12 cellular contexts compared by ENCODE assay signal in genomic region chr10:5951167-5951711, GRCh38. TPM values are rescaled to one million over a fixed set of nuclear protein-coding genes. Genes with fewer than 3 reads are reported as not detected.
A peak's percentile ranks its signal among the peaks of the same experiment; 100 is the strongest.
DNase-seq lines count a peak whose midpoint lies in the region; ATAC-seq and TF ChIP-seq lines count a peak whose summit lies in the region.
"Had no signal": no experiment of that assay in that cellular context is flagged by ENCODE, and none has a peak within 500 bp of the region (broad histone marks: within the 10 kb centered on the region; RNA-seq: fewer than 3 reads in every experiment).

No MANE protein-coding gene starts in this region.

- H2BK12ac ChIP-seq in H9 (ENCODE audit: insufficient read length, low read depth, low read length): no peak overlapping the region

- no peak overlapping the region for H2BK5ac ChIP-seq in H9 (ENCODE audit: insufficient read length, low read length)

- TF ChIP-seq CTCF in adrenal gland (IDR thresholded peaks at IDR 0.05) (no peak), upper lobe of right lung (IDR thresholded peaks at IDR 0.05) (no peak), H9 (conservative IDR thresholded peaks at IDR 0.05) (no peak), GM13977 (IDR thresholded peaks at IDR 0.05; ENCODE audit: extremely low read depth, insufficient read depth, missing control alignments) (no peak)

- H3K36me3 ChIP-seq in adrenal gland (replicated peaks in 1 of 2) (peaks cover 0 to 9% of the 10 kb centered on the region in 2 donors), upper lobe of right lung (peaks cover 35% of the 10 kb centered on the region)

- no peak overlapping the region for H2BK15ac ChIP-seq in H9 (ENCODE audit: low read depth, low read length)

- no peak overlapping the region for H4K91ac ChIP-seq in H9 (ENCODE audit: insufficient read length, low read depth, low read length)

- H3K4me2 ChIP-seq in H9 (ENCODE audit: insufficient read depth, insufficient read length, low read length): no peak overlapping the region

- peak overlapping the region in 1 of 5 donors; percentile 18 for H3K27ac ChIP-seq in adrenal gland
- H3K27ac ChIP-seq in upper lobe of right lung: peak overlapping the region; percentile 81
- no peak overlapping the region for H3K27ac ChIP-seq in H9 (ENCODE audit: insufficient read length, low read depth, low read length)
- H3K27ac ChIP-seq: 22Rv1 had no signal

- no peak overlapping the region for H3K14ac ChIP-seq in H9 (ENCODE audit: insufficient read depth, low read length)

- no peak overlapping the region for H3T11ph ChIP-seq in H9 (ENCODE audit: low read length)

- in situ Hi-C loops in GM13977 (cut with MboI; ENCODE audit: low pct_unique_long_range_greater_than_20kb, low sequenced_read_pairs, unreplicated experiment): no loop called here

- H3K27ac Mint-ChIP-seq in H9: no peak overlapping the region
- H3K27ac Mint-ChIP-seq in activated CD4-positive, alpha-beta T cell treated with anti-CD3 and anti-CD28 coated beads, Interleukin-2, amount 10 ng/mL, durations not matched to agents 7 days and 5 days: no peak overlapping the region
- H3K27ac Mint-ChIP-seq: activated CD4-positive, alpha-beta memory T cell treated with anti-CD3 and anti-CD28 coated beads for 36 hours; activated naive CD4-positive, alpha-beta T cell treated with anti-CD3 and anti-CD28 coated beads, Interleukin-2, amount 50 U/mL, for 72 hours; immature natural killer cell had no signal

- H2AK5ac ChIP-seq in H9 (ENCODE audit: insufficient read length, low read length): no peak overlapping the region

- TF ChIP-seq POLR2A in adrenal gland (IDR thresholded peaks at IDR 0.05): no peak

- H3K9me3 ChIP-seq in adrenal gland (replicated peaks in 1 of 3) (no peaks in the 10 kb centered on the region), upper lobe of right lung (no peaks in the 10 kb centered on the region), H9 (ENCODE audit: control insufficient read depth, low read depth, low read length) (no peaks in the 10 kb centered on the region)

- H3K79me2 ChIP-seq in H9 (ENCODE audit: insufficient read depth, low read length): no peaks in the 10 kb centered on the region

- no peak overlapping the region for H4K5ac ChIP-seq in H9 (ENCODE audit: insufficient read length, low read depth, low read length)

- no peak overlapping the region for H2BK20ac ChIP-seq in H9 (ENCODE audit: low read depth, low read length, poor library complexity, severe bottlenecking)

- DNase-seq in NCI-H2029 (lab: John Stamatoyannopoulos, UW) (peak; percentile 2), NCI-H2029 treated with DMSO at 0.1 percent for 48 hours (lab: John Stamatoyannopoulos, UW) (no peak), adrenal gland (peak in 5 of 7 donors; percentile 35 to 62 (median 58)), iris pigment epithelial cell (ENCODE audit: low read depth) (peak; percentile 32), upper lobe of right lung (peak; percentile 77), H9 (no peak), GM13977 (ENCODE audit: low spot score) (no peak)
- no peak for DNase-seq in activated CD4-positive, alpha-beta T cell treated with anti-CD3 and anti-CD28 coated beads, Interleukin-2, amount 10 ng/mL, durations not matched to agents 7 days and 5 days
- DNase-seq: activated CD4-positive, alpha-beta memory T cell treated with anti-CD3 and anti-CD28 coated beads for 36 hours; immature natural killer cell had no signal

- no peaks in the 10 kb centered on the region for H3K36me3 Mint-ChIP-seq in H9 (ENCODE audit: insufficient read depth in 1 of 3, low read depth in 3 of 3)
- peaks cover 4% of the 10 kb centered on the region for H3K36me3 Mint-ChIP-seq in activated CD4-positive, alpha-beta T cell treated with anti-CD3 and anti-CD28 coated beads, Interleukin-2, amount 10 ng/mL, durations not matched to agents 7 days and 5 days (ENCODE audit: low read depth)
- H3K36me3 Mint-ChIP-seq: activated naive CD4-positive, alpha-beta T cell treated with anti-CD3 and anti-CD28 coated beads, Interleukin-2, amount 50 U/mL, for 72 hours had no signal

- POLR2A ChIA-PET in activated CD4-positive, alpha-beta T cell treated with anti-CD3 and anti-CD28 coated beads, Interleukin-2, amount 10 ng/mL, durations not matched to agents 7 days and 5 days (lab: Charles Lee): no interaction called here

- no peaks in the 10 kb centered on the region for H4K20me1 ChIP-seq in H9 (ENCODE audit: control insufficient read depth, insufficient read depth, insufficient read length)

- H3K27me3 Mint-ChIP-seq in H9 (ENCODE audit: low read depth): peaks cover 5% of the 10 kb centered on the region
- H3K27me3 Mint-ChIP-seq in activated CD4-positive, alpha-beta T cell treated with anti-CD3 and anti-CD28 coated beads, Interleukin-2, amount 10 ng/mL, durations not matched to agents 7 days and 5 days: no peaks in the 10 kb centered on the region
- H3K27me3 Mint-ChIP-seq: activated CD4-positive, alpha-beta memory T cell treated with anti-CD3 and anti-CD28 coated beads for 36 hours had no signal

- no peak overlapping the region for H3K9ac ChIP-seq in H9 (ENCODE audit: extremely low read depth, insufficient read length, low read length)

- peaks cover 14 to 19% of the 10 kb centered on the region in 2 experiments for H3K4me1 Mint-ChIP-seq in H9
- peaks cover under 1% of the 10 kb centered on the region for H3K4me1 Mint-ChIP-seq in activated CD4-positive, alpha-beta T cell treated with anti-CD3 and anti-CD28 coated beads, Interleukin-2, amount 10 ng/mL, durations not matched to agents 7 days and 5 days

- CTCF ChIA-PET in activated CD4-positive, alpha-beta T cell treated with anti-CD3 and anti-CD28 coated beads, Interleukin-2, amount 10 ng/mL, durations not matched to agents 7 days and 5 days (lab: Charles Lee): no interaction called here

- H3K18ac ChIP-seq in H9 (ENCODE audit: insufficient read length, low read depth, low read length): no peak overlapping the region

- no peak overlapping the region for H3K4me3 Mint-ChIP-seq in H9
- no peak overlapping the region for H3K4me3 Mint-ChIP-seq in activated CD4-positive, alpha-beta T cell treated with anti-CD3 and anti-CD28 coated beads, Interleukin-2, amount 10 ng/mL, durations not matched to agents 7 days and 5 days
- H3K4me3 Mint-ChIP-seq: activated CD4-positive, alpha-beta memory T cell treated with anti-CD3 and anti-CD28 coated beads for 36 hours; immature natural killer cell had no signal

- no peak overlapping the region for H3K56ac ChIP-seq in H9 (ENCODE audit: insufficient read length, low read depth, low read length)

- no peaks in the 10 kb centered on the region; a peak in 1 of 5 replicates for H3K9me3 Mint-ChIP-seq in H9
- H3K9me3 Mint-ChIP-seq in activated CD4-positive, alpha-beta T cell treated with anti-CD3 and anti-CD28 coated beads, Interleukin-2, amount 10 ng/mL, durations not matched to agents 7 days and 5 days: no peaks in the 10 kb centered on the region
- H3K9me3 Mint-ChIP-seq: activated CD4-positive, alpha-beta memory T cell treated with anti-CD3 and anti-CD28 coated beads for 36 hours; activated naive CD4-positive, alpha-beta T cell treated with anti-CD3 and anti-CD28 coated beads, Interleukin-2, amount 50 U/mL, for 72 hours; immature natural killer cell had no signal

- WGBS in adrenal gland, 4 donors: 67 to 81% (median 73%) methylated on average over 7 of the region's 7 CpGs
- no CpG with 5 or more reads among the region's 7 CpGs for WGBS in H9 (ENCODE audit: extremely low coverage, insufficient read length, low lambda C conversion rate)

- H4K8ac ChIP-seq in H9 (replicated peaks; ENCODE audit: insufficient read length, low read depth, low read length): no peak overlapping the region

- no peak overlapping the region for H2BK120ac ChIP-seq in H9 (ENCODE audit: low read depth, low read length, poor library complexity, severe bottlenecking)

- no peak overlapping the region for H3K4me3 ChIP-seq in adrenal gland
- H3K4me3 ChIP-seq in upper lobe of right lung: no peak overlapping the region

- no peak overlapping the region for H3K23ac ChIP-seq in H9 (ENCODE audit: insufficient read length, low read depth, low read length)

- no peak overlapping the region for H2AFZ ChIP-seq in H9 (ENCODE audit: low read length)

- intact Hi-C loops in adrenal gland (cut with DNase I) (no loop called here), upper lobe of right lung (cut with DNase I) (no loop called here)

- ATAC-seq in upper lobe of right lung: peak; percentile 89
- ATAC-seq: activated naive CD4-positive, alpha-beta T cell treated with anti-CD3 and anti-CD28 coated beads, Interleukin-2, amount 50 U/mL, for 72 hours had no signal

- no peaks in the 10 kb centered on the region for H3K27me3 ChIP-seq in adrenal gland
- no peaks in the 10 kb centered on the region for H3K27me3 ChIP-seq in upper lobe of right lung
- no peaks in the 10 kb centered on the region for H3K27me3 ChIP-seq in H9 (ENCODE audit: insufficient read depth, low read length)

- H3K4me1 ChIP-seq in adrenal gland (replicated peaks in 1 of 2) (peaks cover 5 to 23% of the 10 kb centered on the region in 2 donors), upper lobe of right lung (peaks cover 47% of the 10 kb centered on the region), H9 (ENCODE audit: insufficient read depth, low read length) (peaks cover 2% of the 10 kb centered on the region; the same call in 1 of the 2 replicates)

- H3K23me2 ChIP-seq in H9 (ENCODE audit: insufficient read length, low read depth, low read length, poor library complexity, severe bottlenecking): no peaks in the 10 kb centered on the region

- no peak overlapping the region for H3K4ac ChIP-seq in H9 (ENCODE audit: low read depth, low read length)

- no peaks in the 10 kb centered on the region for H3K79me1 ChIP-seq in H9 (ENCODE audit: insufficient read depth, low read depth, low read length, poor library complexity, severe bottlenecking)

RNA-seq across cellular contexts. Expression of gene IL15RA, which starts 26.1 kb away (rescaled TPM):
- total RNA-seq in adrenal gland: 10 to 100 TPM in 5 of 8 donors, 1 to 10 TPM in 3; 7.3 to 55.8 (median 11.7) TPM
- polyA plus RNA-seq in adrenal gland: 10 to 100 TPM in 1 of 3 donors, 1 to 10 TPM in 2; 6.8 to 11.0 (median 9.5) TPM
- 36.7 TPM for total RNA-seq in upper lobe of right lung
- total RNA-seq in H9 (2021): 0.18 and 0.31 TPM in 2 replicates
- 10 to 100 TPM; 16.1 to 16.5 TPM for total RNA-seq in activated CD4-positive, alpha-beta T cell treated with anti-CD3 and anti-CD28 coated beads, Interleukin-2, amount 10 ng/mL, durations not matched to agents 7 days and 5 days

Comparison
In these comparisons a context has a peak if more than half of its experiments do, and no peak if none do; other contexts are left out.
1. DNase-seq: peak in NCI-H2029 (single experiment), adrenal gland (5 of 7), iris pigment epithelial cell (single experiment) and upper lobe of right lung (single experiment); none in NCI-H2029 treated with DMSO at 0.1 percent for 48 hours (single experiment), H9 (single experiment), GM13977 (single experiment) and activated CD4-positive, alpha-beta T cell treated with anti-CD3 and anti-CD28 coated beads, Interleukin-2, amount 10 ng/mL, durations not matched to agents 7 days and 5 days (single experiment).